In genomic region chr9:137227057-137227852, GRCh38 we compare ENCODE assay signal across 1 cellular context.
TF ChIP-seq lines count a peak whose summit lies in the region.

Gene RNF224 (plus strand): TSS chr9:137227502. CDS start chr9:137228336, 834 bp downstream.

TF ChIP-seq in WTC11, 78 proteins besides CTCF, POLR2A, EP300 and RAD21 (continued from another document):
- TF ChIP-seq, protein P1, sequence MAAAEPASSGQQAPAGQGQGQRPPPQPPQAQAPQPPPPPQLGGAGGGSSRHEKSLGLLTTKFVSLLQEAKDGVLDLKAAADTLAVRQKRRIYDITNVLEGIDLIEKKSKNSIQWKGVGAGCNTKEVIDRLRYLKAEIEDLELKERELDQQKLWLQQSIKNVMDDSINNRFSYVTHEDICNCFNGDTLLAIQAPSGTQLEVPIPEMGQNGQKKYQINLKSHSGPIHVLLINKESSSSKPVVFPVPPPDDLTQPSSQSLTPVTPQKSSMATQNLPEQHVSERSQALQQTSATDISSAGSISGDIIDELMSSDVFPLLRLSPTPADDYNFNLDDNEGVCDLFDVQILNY (CRISPR knock-in tag; IDR thresholded peaks at IDR 0.05) = no peak
